ENCODE assay signal across 8 cellular contexts in the genomic region with DNA sequence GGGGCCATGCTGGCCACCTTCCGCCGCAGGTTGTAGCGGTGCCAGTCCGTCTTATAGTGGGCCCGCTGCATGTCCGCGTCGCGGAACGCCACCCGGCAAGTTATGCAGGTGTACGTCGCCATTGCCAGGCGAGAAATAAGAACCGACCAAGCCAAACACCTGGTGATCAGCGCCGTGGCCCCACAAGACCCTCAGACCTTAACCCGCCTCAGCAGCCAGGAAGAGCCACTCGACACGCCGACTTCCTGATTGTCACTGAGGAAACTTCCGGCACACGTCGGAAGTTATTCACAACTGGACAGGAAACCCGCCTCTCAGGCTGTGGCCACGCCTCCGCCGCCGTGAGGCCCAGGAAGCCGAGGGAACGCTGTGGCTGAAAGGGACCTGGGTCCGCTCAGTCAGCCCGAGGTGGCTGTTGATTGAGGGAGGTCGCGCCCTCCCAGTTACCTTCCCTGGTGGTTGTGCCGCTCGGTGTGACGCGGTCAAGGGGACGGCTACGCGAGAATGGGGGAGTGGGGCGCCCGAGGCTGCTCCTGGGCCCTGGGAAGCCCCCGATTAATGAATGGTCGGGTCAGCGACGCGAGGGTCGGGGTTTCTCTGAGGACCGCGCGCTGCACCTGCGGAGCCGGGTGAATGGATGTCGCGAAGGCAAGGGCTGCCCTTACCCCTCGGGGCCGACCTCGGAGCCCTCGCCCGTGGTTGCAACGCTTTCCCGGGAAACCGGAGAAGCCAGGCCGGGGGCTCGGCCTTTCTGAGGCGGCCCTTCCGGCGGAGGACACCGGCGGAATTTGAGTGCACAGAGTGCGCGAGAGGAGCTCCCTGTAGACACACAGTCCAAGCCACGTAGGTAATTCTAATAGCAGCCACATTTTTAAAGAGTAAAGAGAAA. TPM values are rescaled to one million over a fixed set of nuclear protein-coding genes. Genes with fewer than 3 reads are reported as not detected.
DNase-seq lines count a peak whose midpoint lies in the region; ATAC-seq and TF ChIP-seq lines count a peak whose summit lies in the region.

A gene with protein sequence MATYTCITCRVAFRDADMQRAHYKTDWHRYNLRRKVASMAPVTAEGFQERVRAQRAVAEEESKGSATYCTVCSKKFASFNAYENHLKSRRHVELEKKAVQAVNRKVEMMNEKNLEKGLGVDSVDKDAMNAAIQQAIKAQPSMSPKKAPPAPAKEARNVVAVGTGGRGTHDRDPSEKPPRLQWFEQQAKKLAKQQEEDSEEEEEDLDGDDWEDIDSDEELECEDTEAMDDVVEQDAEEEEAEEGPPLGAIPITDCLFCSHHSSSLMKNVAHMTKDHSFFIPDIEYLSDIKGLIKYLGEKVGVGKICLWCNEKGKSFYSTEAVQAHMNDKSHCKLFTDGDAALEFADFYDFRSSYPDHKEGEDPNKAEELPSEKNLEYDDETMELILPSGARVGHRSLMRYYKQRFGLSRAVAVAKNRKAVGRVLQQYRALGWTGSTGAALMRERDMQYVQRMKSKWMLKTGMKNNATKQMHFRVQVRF (minus strand): TSS at position 257 of the 889 bp plus-strand sequence. CDS start 135 bp downstream, at position 122.

- peak; percentile 83 for ATAC-seq in RWPE2 (ENCODE audit: low read depth)
- ATAC-seq in naive thymus-derived CD8-positive, alpha-beta T cell, result peak; percentile 91 to 93

- H3K27ac ChIP-seq in RWPE2 (ENCODE audit: poor library complexity, severe bottlenecking), result peak within 1 kb of the TSS; percentile 71

- peaks cover 52% of the 10 kb centered on the region for H4K20me1 ChIP-seq in Loucy (ENCODE audit: insufficient read depth, low read length, poor library complexity, severe bottlenecking)

- H3K4me1 ChIP-seq in Loucy (ENCODE audit: insufficient read depth, low read length, poor library complexity, severe bottlenecking) (peaks cover 64% of the 10 kb centered on the region), RWPE2 (ENCODE audit: insufficient read depth, poor library complexity, severe bottlenecking) (peaks cover 19% of the 10 kb centered on the region)

- no peaks in the 10 kb centered on the region for H3K9me3 Mint-ChIP-seq in activated T-helper 2 cell treated with anti-CD3 and anti-CD28 coated beads, Interferon-gamma antibody, Interleukin-2, Interleukin-4, amounts not matched to agents 10 μg/mL and 5 μg/mL and 100 μg/mL, durations not matched to agents 14 hours and 24 hours and 36 hours
- peaks cover 0 to 2% (median 0%) of the 10 kb centered on the region in 9 donors for H3K9me3 Mint-ChIP-seq in naive thymus-derived CD8-positive, alpha-beta T cell

- H3K9ac ChIP-seq in Loucy (ENCODE audit: low read depth, low read length, poor library complexity, severe bottlenecking), result peak within 1 kb of the TSS; percentile 87

- no peaks in the 10 kb centered on the region for H3K9me3 ChIP-seq in Loucy (ENCODE audit: insufficient read depth, low read depth, low read length)
- H3K9me3 ChIP-seq in RWPE2 (ENCODE audit: severe bottlenecking), result no peaks in the 10 kb centered on the region

- intact Hi-C loops in activated T-helper 2 cell treated with anti-CD3 and anti-CD28 coated beads, Interferon-gamma antibody, Interleukin-2, Interleukin-4, amounts not matched to agents 10 μg/mL and 5 μg/mL and 100 μg/mL, durations not matched to agents 14 hours and 24 hours and 36 hours (cut with micrococcal nuclease), result loop anchor here (1.0 to 5.0 kb wide), 2 partner anchors 9 to 87 kb away; no protein-coding TSS in a partner anchor

- H3K36me3 Mint-ChIP-seq in activated T-helper 2 cell treated with anti-CD3 and anti-CD28 coated beads, Interferon-gamma antibody, Interleukin-2, Interleukin-4, amounts not matched to agents 10 μg/mL and 5 μg/mL and 100 μg/mL, durations not matched to agents 14 hours and 24 hours and 36 hours (ENCODE audit: low read depth), result peaks cover 56% of the 10 kb centered on the region
- peaks cover 4 to 39% (median 19%) of the 10 kb centered on the region in 3 donors for H3K36me3 Mint-ChIP-seq in naive thymus-derived CD8-positive, alpha-beta T cell

- H3K79me2 ChIP-seq in Loucy (ENCODE audit: insufficient read depth, low read length), result peaks cover 67% of the 10 kb centered on the region

- no peak for TF ChIP-seq CTCF in Loucy (conservative IDR thresholded peaks at IDR 0.05; ENCODE audit: low read length)
- no peak for TF ChIP-seq CTCF in RWPE2 (IDR thresholded peaks at IDR 0.05; ENCODE audit: poor library complexity, severe bottlenecking)
- TF ChIP-seq CTCF in fibroblast of mammary gland (conservative IDR thresholded peaks at IDR 0.05; ENCODE audit: control insufficient read depth, insufficient read depth, low read depth, low read length), result no peak

- no peaks in the 10 kb centered on the region for H3F3A ChIP-seq in Loucy (ENCODE audit: low read depth)

- H2AFZ ChIP-seq in Loucy (ENCODE audit: low read length), result peak within 1 kb of the TSS; percentile 88

- no peaks in the 10 kb centered on the region for H3K27me3 ChIP-seq in H7 (ENCODE audit: control insufficient read depth, insufficient read depth, low read length)
- H3K27me3 ChIP-seq in Loucy (ENCODE audit: insufficient read depth, low read length, poor library complexity, severe bottlenecking), result no peaks in the 10 kb centered on the region
- H3K27me3 ChIP-seq in RWPE2 (ENCODE audit: insufficient read depth, poor library complexity, severe bottlenecking), result no peaks in the 10 kb centered on the region

- peak within 1 kb of the TSS; percentile 98 for H3K4me2 ChIP-seq in Loucy (ENCODE audit: low read depth, low read length, poor library complexity, severe bottlenecking)

- peaks cover 57% of the 10 kb centered on the region for H3K4me1 Mint-ChIP-seq in activated T-helper 2 cell treated with anti-CD3 and anti-CD28 coated beads, Interferon-gamma antibody, Interleukin-2, Interleukin-4, amounts not matched to agents 10 μg/mL and 5 μg/mL and 100 μg/mL, durations not matched to agents 14 hours and 24 hours and 36 hours (ENCODE audit: low read depth)
- H3K4me1 Mint-ChIP-seq in naive thymus-derived CD8-positive, alpha-beta T cell, result peaks cover 38 to 84% (median 81%) of the 10 kb centered on the region in 4 donors

- peak within 1 kb of the TSS; percentile 89 for H3K27ac Mint-ChIP-seq in activated T-helper 2 cell treated with anti-CD3 and anti-CD28 coated beads, Interferon-gamma antibody, Interleukin-2, Interleukin-4, amounts not matched to agents 10 μg/mL and 5 μg/mL and 100 μg/mL, durations not matched to agents 14 hours and 24 hours and 36 hours
- peak within 1 kb of the TSS; percentile 95 to 99 (median 98) for H3K27ac Mint-ChIP-seq in naive thymus-derived CD8-positive, alpha-beta T cell

- peak within 1 kb of the TSS; percentile 89 for H3K4me3 ChIP-seq in H7 (ENCODE audit: insufficient read depth, low read depth, low read length)
- H3K4me3 ChIP-seq in Loucy (ENCODE audit: low read length, poor library complexity, severe bottlenecking), result peak within 1 kb of the TSS; percentile 83
- peak within 1 kb of the TSS; percentile 90 for H3K4me3 ChIP-seq in RWPE2 (ENCODE audit: severe bottlenecking)
- H3K4me3 ChIP-seq in fibroblast of mammary gland (ENCODE audit: control insufficient read depth, low read depth, low read length), result peak within 1 kb of the TSS; percentile 91

- no peaks in the 10 kb centered on the region for H3K9me2 ChIP-seq in Loucy (replicated peaks; ENCODE audit: low read depth, low read length)

- H3K27me3 Mint-ChIP-seq in activated T-helper 2 cell treated with anti-CD3 and anti-CD28 coated beads, Interferon-gamma antibody, Interleukin-2, Interleukin-4, amounts not matched to agents 10 μg/mL and 5 μg/mL and 100 μg/mL, durations not matched to agents 14 hours and 24 hours and 36 hours (ENCODE audit: low read depth), result no peaks in the 10 kb centered on the region
- H3K27me3 Mint-ChIP-seq in naive thymus-derived CD8-positive, alpha-beta T cell, result no peaks in the 10 kb centered on the region

- POLR2A ChIA-PET in naive thymus-derived CD8-positive, alpha-beta T cell (lab: Charles Lee), result interaction anchor here (1.0 to 3.8 kb wide), 2 partner anchors 151 to 201 kb away, joined by 3 to 14 read pairs; a partner anchor contains a TSS

- peak; percentile 94 for DNase-seq in ELF-1 (ENCODE audit: low read depth, low spot score)
- DNase-seq in H7, result peak; percentile 87
- peak; percentile 90 for DNase-seq in RWPE2 (ENCODE audit: low spot score)
- DNase-seq in activated T-helper 2 cell treated with anti-CD3 and anti-CD28 coated beads, Interferon-gamma antibody, Interleukin-2, Interleukin-4, amounts not matched to agents 10 μg/mL and 5 μg/mL and 100 μg/mL, durations not matched to agents 14 hours and 24 hours and 36 hours (ENCODE audit: low spot score), result peak; percentile 86
- peak; percentile 88 for DNase-seq in fibroblast of mammary gland (ENCODE audit: low read depth)
- peak; percentile 74 to 94 (median 86) for DNase-seq in naive thymus-derived CD8-positive, alpha-beta T cell
- peak; percentile 78 to 86 (median 84) for DNase-seq in stimulated activated naive CD4-positive, alpha-beta T cell (lab: John Stamatoyannopoulos, UW)

- peak within 1 kb of the TSS; percentile 99 for H3K4me3 Mint-ChIP-seq in activated T-helper 2 cell treated with anti-CD3 and anti-CD28 coated beads, Interferon-gamma antibody, Interleukin-2, Interleukin-4, amounts not matched to agents 10 μg/mL and 5 μg/mL and 100 μg/mL, durations not matched to agents 14 hours and 24 hours and 36 hours (ENCODE audit: low read depth)
- peak within 1 kb of the TSS; percentile 92 to 99 (median 97) for H3K4me3 Mint-ChIP-seq in naive thymus-derived CD8-positive, alpha-beta T cell

- H3K36me3 ChIP-seq in H7 (replicated peaks; ENCODE audit: control insufficient read depth, insufficient read depth, low read length) (peaks cover 15% of the 10 kb centered on the region), Loucy (ENCODE audit: insufficient read depth, low read length) (peaks cover 22% of the 10 kb centered on the region; the same call in 1 of the 2 replicates), RWPE2 (ENCODE audit: low read depth) (peaks cover 36% of the 10 kb centered on the region)

RNA-seq across cellular contexts. Expression of the gene that starts here (rescaled TPM):
- total RNA-seq in H7 (2014; rRNA removed; shearing (Covaris generic)), result 38.5 and 40.1 TPM in 2 replicates
- 41.4 and 42.3 TPM in 2 replicates for total RNA-seq in activated T-helper 2 cell treated with anti-CD3 and anti-CD28 coated beads, Interferon-gamma antibody, Interleukin-2, Interleukin-4, amounts not matched to agents 10 μg/mL and 5 μg/mL and 100 μg/mL, durations not matched to agents 14 hours and 24 hours and 36 hours
- total RNA-seq in naive thymus-derived CD8-positive, alpha-beta T cell, result 10 to 100 TPM; 34.1 to 34.7 TPM
- 10 to 100 TPM; 45.9 to 55.9 (median 48.4) TPM for polyA plus RNA-seq in naive thymus-derived CD8-positive, alpha-beta T cell

Comparison
In these comparisons a context has a peak if more than half of its experiments do, and no peak if none do; other contexts are left out.
1. Peak in every context shown above with its lines: DNase-seq, ATAC-seq, H3K4me3 ChIP-seq and H3K27ac ChIP-seq.